ENCODE assay signal across 1 cellular context in genomic region chr3:50521572-50521971, GRCh38.
TF ChIP-seq lines count a peak whose summit lies in the region.

No MANE protein-coding gene starts in this region.

TF ChIP-seq in H1, 55 proteins besides CTCF, POLR2A, EP300 and RAD21:
- TF ChIP-seq JUND (IDR thresholded peaks at IDR 0.05; ENCODE audit: low read length) (no peak), CREB1 (IDR thresholded peaks at IDR 0.05) (no peak), KDM4A (IDR thresholded peaks at IDR 0.05; ENCODE audit: low read depth, low read length, severe bottlenecking) (no peak), SIRT6 (IDR thresholded peaks at IDR 0.05; ENCODE audit: low read length) (no peak), TAF7 (optimal IDR thresholded peaks at IDR 0.05; ENCODE audit: borderline replicate concordance, low read depth, low read length) (no peak), CEBPB (IDR thresholded peaks at IDR 0.05; ENCODE audit: low read depth, low read length) (no peak), RFX5 (IDR thresholded peaks at IDR 0.05; ENCODE audit: borderline replicate concordance, low read depth, low read length) (no peak), JUN (IDR thresholded peaks at IDR 0.05; ENCODE audit: low read depth, low read length) (no peak), RXRA (IDR thresholded peaks at IDR 0.05; ENCODE audit: insufficient read depth, low read depth, low read length) (no peak), SIN3A (conservative IDR thresholded peaks at IDR 0.05 in 1 of 2, IDR thresholded peaks at IDR 0.05 in 1 of 2; ENCODE audit: low read depth in 1 of 2, low read length in 2 of 2) (no peak), CBX8 (IDR thresholded peaks at IDR 0.05; ENCODE audit: borderline replicate concordance, low read depth, low read length) (no peak), TEAD4 (IDR thresholded peaks at IDR 0.05; ENCODE audit: low read depth, low read length) (no peak), BACH1 (IDR thresholded peaks at IDR 0.05; ENCODE audit: low read length) (no peak), GTF2F1 (IDR thresholded peaks at IDR 0.05; ENCODE audit: borderline replicate concordance, low read depth, low read length) (no peak), CBX5 (IDR thresholded peaks at IDR 0.05; ENCODE audit: low read depth, low read length) (no peak), SAP30 (IDR thresholded peaks at IDR 0.05; ENCODE audit: insufficient read depth, insufficient replicate concordance, low read length) (no peak)
